Comparison of ENCODE assay signal across 26 cellular contexts in the genomic region with DNA sequence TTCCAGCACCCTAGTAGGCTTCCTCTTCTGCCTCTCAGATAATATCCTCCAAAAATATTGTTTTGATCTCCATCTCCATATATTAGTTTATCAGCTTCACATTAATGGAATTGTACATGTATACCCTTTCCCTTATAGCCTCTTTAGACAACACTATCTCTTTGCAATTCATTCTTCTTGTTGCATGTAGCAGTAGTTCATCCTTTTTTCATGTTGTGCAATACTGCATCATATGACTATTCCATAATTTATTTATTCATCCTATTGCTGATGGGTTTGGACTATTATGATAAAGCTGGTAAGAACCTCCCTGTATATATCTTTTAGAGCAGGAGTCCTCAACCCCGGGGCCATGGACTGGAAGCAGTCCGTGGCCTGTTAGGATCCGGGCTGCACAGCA.
"Had no signal": no experiment of that assay in that cellular context is flagged by ENCODE, and none has a peak within 500 bp of the region (broad histone marks: within the 10 kb centered on the region; RNA-seq: fewer than 3 reads in every experiment).

No MANE protein-coding gene starts in this region.

- ATAC-seq: stimulated activated effector memory CD8-positive, alpha-beta T cell treated with anti-CD3 and anti-CD28 coated beads, Interleukin-12 subunit alpha, Interleukin-12 subunit beta, amount 100 ng/mL, for 72 hours; stimulated activated memory B cell treated with anti-CD40 and anti-IgM and Interleukin-4, amounts not matched to agents 10 μg/mL and 1 μg/mL and 100 μg/mL, for 72 hours; stimulated activated naive B cell treated with anti-CD40 and anti-IgM and Interleukin-4, amounts not matched to agents 10 μg/mL and 1 μg/mL and 100 μg/mL, for 72 hours; stimulated activated naive CD8-positive, alpha-beta T cell treated with anti-CD3 and anti-CD28 coated beads, Interleukin-15, amount 100 ng/mL, for 72 hours; stimulated activated naive CD8-positive, alpha-beta T cell treated with anti-CD3 and anti-CD28 coated beads, Interleukin-15, Interleukin-2, amounts not matched to agents 100 U/mL and 50 U/mL, for 24 hours; upper lobe of right lung had no signal

- H3K9me3 ChIP-seq: testis, thoracic aorta, thyroid gland, tibial artery, upper lobe of right lung, uterus, vagina had no signal

- H3K27ac ChIP-seq: stomach, suprapubic skin, testis, thoracic aorta, thyroid gland, tibial artery, tibial nerve, transverse colon, upper lobe of left lung, upper lobe of right lung, uterus, vagina had no signal

- H3K4me1 ChIP-seq: stomach, suprapubic skin, testis, thyroid gland, tibial artery, tibial nerve, transverse colon, upper lobe of left lung, upper lobe of right lung, uterus, vagina had no signal

- H3K27me3 ChIP-seq: stomach, suprapubic skin, testis, thyroid gland, tibial artery, tibial nerve, transverse colon, upper lobe of left lung, upper lobe of right lung, uterus, vagina had no signal

- DNase-seq: stimulated activated CD4-positive, alpha-beta T cell treated with anti-CD3 and anti-CD28 coated beads, Interleukin-2, amount 100 ng/mL, for 48 hours; stimulated activated CD4-positive, alpha-beta T cell treated with anti-CD3 and anti-CD28 coated beads, Interleukin-4, amount 100 ng/mL, for 1 hour; stimulated activated CD4-positive, alpha-beta T cell treated with anti-CD3 and anti-CD28 coated beads, Interleukin-4, amount 100 ng/mL, for 24 hours; stimulated activated CD4-positive, alpha-beta T cell treated with anti-CD3 and anti-CD28 coated beads, Interleukin-4, amount 100 ng/mL, for 4 hours; stimulated activated CD8-positive, alpha-beta memory T cell treated with anti-CD3 and anti-CD28 coated beads, Interleukin-4, amount 100 ng/mL, for 48 hours; stimulated activated naive B cell treated with anti-CD40 and anti-IgM and Interleukin-4, amounts not matched to agents 10 μg/mL and 1 μg/mL and 100 μg/mL, for 72 hours; stimulated activated naive CD4-positive, alpha-beta T cell; stimulated activated naive CD4-positive, alpha-beta T cell treated with Interleukin-2 at 50 U/mL for 16 hours; stimulated activated naive CD8-positive, alpha-beta T cell treated with anti-CD3 and anti-CD28 coated beads, Interleukin-15, amount 100 ng/mL, for 72 hours; stimulated activated naive CD8-positive, alpha-beta T cell treated with anti-CD3 and anti-CD28 coated beads, Interleukin-15, Interleukin-2, amounts not matched to agents 100 U/mL and 50 U/mL, for 24 hours; stomach; substantia nigra; testis; thyroid gland; tibial artery; transverse colon; trophoblast cell; upper lobe of right lung; uterus had no signal

- H3K4me3 ChIP-seq: stomach, suprapubic skin, testis, thoracic aorta, thyroid gland, tibial artery, tibial nerve, transverse colon, upper lobe of left lung, upper lobe of right lung, uterus, vagina had no signal

- H3K36me3 ChIP-seq: stomach, suprapubic skin, thoracic aorta, thyroid gland, tibial nerve, transverse colon, upper lobe of left lung, upper lobe of right lung, vagina had no signal
